ENCODE assay signal across 31 cellular contexts in the genomic region with DNA sequence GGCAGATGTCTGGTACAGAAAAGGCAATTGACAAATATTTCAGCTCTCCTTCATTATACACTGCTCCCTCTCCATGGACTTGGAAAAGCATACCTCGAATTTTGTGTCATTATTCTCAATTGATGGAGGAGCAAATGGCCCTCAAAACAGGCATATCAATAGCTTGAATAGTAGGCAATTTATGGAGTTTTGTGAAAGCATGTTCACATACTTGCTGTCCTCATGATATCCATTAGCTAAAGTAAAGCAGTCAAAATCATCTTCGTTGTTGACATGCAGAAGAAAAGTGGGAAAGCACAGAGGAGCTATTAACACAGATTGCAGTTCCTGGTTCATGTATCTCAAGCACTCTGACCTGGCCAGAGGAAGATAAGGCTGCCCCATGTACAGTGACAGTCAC.
"Had no signal": no experiment of that assay in that cellular context is flagged by ENCODE, and none has a peak within 500 bp of the region (broad histone marks: within the 10 kb centered on the region; RNA-seq: fewer than 3 reads in every experiment).

No MANE protein-coding gene starts in this region.

- H3K9me3 ChIP-seq: MG63 had no signal

- H3K27me3 ChIP-seq: MG63 had no signal

- H3K36me3 ChIP-seq: MG63 had no signal

- DNase-seq: Karpas-422, Kasumi-1, MG63, MM.1S, MV-4-11, NCI-H1048, NCI-H1092, NCI-H1092 treated with DMSO at 0.1 percent for 48 hours, NCI-H1105, NCI-H1105 treated with DMSO at 0.1 percent for 48 hours, NCI-H1417, NCI-H1417 treated with DMSO at 0.1 percent for 48 hours, NCI-H1436, NCI-H1436 treated with DMSO at 0.1 percent for 48 hours, NCI-H1694, NCI-H1694 treated with DMSO at 0.1 percent for 48 hours, NCI-H187, NCI-H187 treated with DMSO at 0.1 percent for 48 hours, NCI-H1930, NCI-H2029, NCI-H2029 treated with DMSO at 0.1 percent for 48 hours, NCI-H2081, NCI-H2081 treated with DMSO at 0.1 percent for 48 hours, NCI-H2107, NCI-H2227 treated with DMSO at 0.1 percent for 48 hours, NCI-H226, NCI-H345, NCI-H446, NCI-H446 treated with DMSO at 0.1 percent for 48 hours, NCI-H510A, NCI-H510A treated with DMSO at 0.1 percent for 48 hours had no signal

- H3K4me3 ChIP-seq: MG63 had no signal
